23 cellular contexts compared by ENCODE assay signal in the genomic region with DNA sequence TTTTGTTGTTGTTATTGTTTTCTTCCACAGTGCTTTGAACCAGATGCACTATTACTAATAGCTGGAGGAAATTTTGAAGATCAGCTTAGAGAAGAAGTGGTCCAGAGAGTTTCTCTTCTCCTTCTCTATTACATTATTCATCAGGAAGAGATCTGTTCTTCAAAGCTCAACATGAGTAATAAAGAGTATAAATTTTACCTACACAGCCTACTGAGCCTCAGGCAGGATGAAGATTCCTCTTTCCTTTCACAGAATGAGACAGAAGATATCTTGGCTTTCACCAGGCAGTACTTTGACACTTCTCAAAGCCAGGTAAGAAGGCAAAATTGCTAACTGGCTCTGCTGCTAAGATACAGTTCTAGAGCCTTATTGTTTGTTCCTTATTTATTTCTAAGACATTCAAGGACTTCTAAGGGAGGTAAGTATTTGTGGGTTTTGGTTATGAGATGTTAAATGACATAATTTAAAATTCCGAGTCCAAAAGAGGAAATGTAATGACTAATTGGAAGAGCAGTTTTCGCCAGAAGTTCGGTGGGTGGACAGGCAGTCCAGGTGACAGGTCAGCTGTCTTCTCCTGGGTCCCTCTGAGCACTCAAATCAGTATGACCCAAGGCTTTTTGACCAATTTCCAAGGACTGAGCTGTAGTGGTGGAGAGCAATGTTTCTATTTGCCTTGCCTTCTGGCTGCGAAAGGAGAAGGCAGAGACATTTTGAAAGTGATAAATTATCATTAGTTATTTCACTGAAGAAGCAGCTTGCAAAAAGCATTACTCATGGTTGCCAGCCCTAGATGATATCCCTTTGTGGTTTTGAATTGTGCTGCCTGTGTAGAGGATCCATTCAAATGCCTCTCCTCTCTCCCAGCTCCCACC. TPM values are rescaled to one million over a fixed set of nuclear protein-coding genes. Genes with fewer than 3 reads are reported as not detected.
A peak's percentile ranks its signal among the peaks of the same experiment; 100 is the strongest.
DNase-seq lines count a peak whose midpoint lies in the region; ATAC-seq and TF ChIP-seq lines count a peak whose summit lies in the region.
"Had no signal": no experiment of that assay in that cellular context is flagged by ENCODE, and none has a peak within 500 bp of the region (broad histone marks: within the 10 kb centered on the region; RNA-seq: fewer than 3 reads in every experiment).

No MANE protein-coding gene starts in this region.

- H2AFZ ChIP-seq in OCI-LY3 (ENCODE audit: low read depth, low read length) (no peak overlapping the region), osteoblast (ENCODE audit: low read length) (no peak overlapping the region)

- H3K4me1 ChIP-seq in OCI-LY3 (ENCODE audit: low read length) (peaks cover 33% of the 10 kb centered on the region), osteoblast (ENCODE audit: insufficient read depth, low read length) (peaks cover 8% of the 10 kb centered on the region)
- H3K4me1 ChIP-seq: BLaER1 treated with 17β-estradiol and CSF1 and Interleukin-3, amounts not matched to agents 10 nM and 100 nM; SJSA1 had no signal

- H3K4me3 Mint-ChIP-seq in activated T-cell treated with anti-CD3 and anti-CD28 coated beads, Interleukin-2, amount 50 U/mL, for 72 hours: no peak overlapping the region
- H3K4me3 Mint-ChIP-seq: activated naive CD8-positive, alpha-beta T cell treated with anti-CD3 and anti-CD28 coated beads, Interleukin-2, amount 10 ng/mL, durations not matched to agents 7 days and 5 days; activated T-cell treated with anti-CD3 and anti-CD28 coated beads, Interleukin-2, amount 50 U/mL, for 4 hours; immature natural killer cell; memory B cell had no signal

- H3K4me2 ChIP-seq in OCI-LY3 (ENCODE audit: low read length): peak overlapping the region; percentile 82
- H3K4me2 ChIP-seq in osteoblast (ENCODE audit: insufficient read depth, low read length): peak overlapping the region; percentile 59
- H3K4me2 ChIP-seq: BLaER1 treated with 17β-estradiol and CSF1 and Interleukin-3, amounts not matched to agents 10 nM and 100 nM had no signal

- H3K79me2 ChIP-seq in OCI-LY3 (ENCODE audit: low read length) (no peaks in the 10 kb centered on the region), osteoblast (ENCODE audit: insufficient read depth, low read length) (no peaks in the 10 kb centered on the region)

- H3K9me3 ChIP-seq in OCI-LY3 (ENCODE audit: insufficient read depth, low read length) (peaks cover 16% of the 10 kb centered on the region; the same call in 1 of the 2 replicates), osteoblast (ENCODE audit: low read depth, low read length) (no peaks in the 10 kb centered on the region)
- H3K9me3 ChIP-seq: SJSA1, thoracic aorta had no signal

- no peaks in the 10 kb centered on the region for H3K36me3 Mint-ChIP-seq in activated T-cell treated with anti-CD3 and anti-CD28 coated beads, Interleukin-2, amount 50 U/mL, for 72 hours (ENCODE audit: insufficient read depth in 2 of 2)
- H3K36me3 Mint-ChIP-seq: activated naive CD8-positive, alpha-beta T cell treated with anti-CD3 and anti-CD28 coated beads, Interleukin-2, amount 10 ng/mL, durations not matched to agents 7 days and 5 days; immature natural killer cell; memory B cell had no signal

- no peaks in the 10 kb centered on the region for H4K20me1 ChIP-seq in OCI-LY3 (ENCODE audit: insufficient read depth, low read length)
- H4K20me1 ChIP-seq in osteoblast (ENCODE audit: insufficient read depth, low read length): no peaks in the 10 kb centered on the region
- H4K20me1 ChIP-seq: BLaER1 treated with 17β-estradiol and CSF1 and Interleukin-3, amounts not matched to agents 10 nM and 100 nM had no signal

- H3K27me3 Mint-ChIP-seq in activated T-cell treated with anti-CD3 and anti-CD28 coated beads, Interleukin-2, amount 50 U/mL, for 72 hours (ENCODE audit: low read depth): peaks cover 6% of the 10 kb centered on the region
- H3K27me3 Mint-ChIP-seq: activated naive CD8-positive, alpha-beta T cell treated with anti-CD3 and anti-CD28 coated beads, Interleukin-2, amount 10 ng/mL, durations not matched to agents 7 days and 5 days; memory B cell had no signal

- H3K27ac Mint-ChIP-seq in activated T-cell treated with anti-CD3 and anti-CD28 coated beads, Interleukin-2, amount 50 U/mL, for 72 hours: no peak overlapping the region
- H3K27ac Mint-ChIP-seq: activated naive CD8-positive, alpha-beta T cell treated with anti-CD3 and anti-CD28 coated beads, Interleukin-2, amount 10 ng/mL, durations not matched to agents 7 days and 5 days; immature natural killer cell; memory B cell had no signal

- ATAC-seq in HG02759 (IDR thresholded peaks at IDR 0.05; ENCODE audit: unreplicated experiment): no peak
- ATAC-seq in activated T-cell treated with anti-CD3 and anti-CD28 coated beads, Interleukin-2, amount 50 U/mL, for 72 hours (replicated peaks in 1 of 2): no peak
- ATAC-seq: activated T-cell treated with anti-CD3 and anti-CD28 coated beads, Interleukin-2, amount 50 U/mL, for 4 hours; HCT116; K562 had no signal

- H3K9ac ChIP-seq in OCI-LY3 (ENCODE audit: low read length): peak overlapping the region; percentile 45
- H3K9ac ChIP-seq: BLaER1 treated with 17β-estradiol and CSF1 and Interleukin-3, amounts not matched to agents 10 nM and 100 nM had no signal

- peaks cover 11% of the 10 kb centered on the region for H3K36me3 ChIP-seq in OCI-LY3 (replicated peaks; ENCODE audit: low read depth, low read length)
- H3K36me3 ChIP-seq in osteoblast (ENCODE audit: insufficient read depth, low read length): no peaks in the 10 kb centered on the region
- H3K36me3 ChIP-seq: BLaER1 treated with 17β-estradiol and CSF1 and Interleukin-3, amounts not matched to agents 10 nM and 100 nM; SJSA1; thoracic aorta had no signal

- peak overlapping the region; percentile 55 for H3K4me3 ChIP-seq in OCI-LY3 (ENCODE audit: low read length)
- no peak overlapping the region for H3K4me3 ChIP-seq in cardiac fibroblast (replicated peaks in 1 of 2; ENCODE audit: low read depth in 2 of 2, low read length in 2 of 2)
- no peak overlapping the region for H3K4me3 ChIP-seq in osteoblast (ENCODE audit: insufficient read depth, low read length)
- H3K4me3 ChIP-seq: BLaER1 treated with 17β-estradiol and CSF1 and Interleukin-3, amounts not matched to agents 10 nM and 100 nM; K562; SJSA1; thoracic aorta had no signal

- DNase-seq in GM04504 (ENCODE audit: low read depth) (peak; percentile 26), cardiac fibroblast (ENCODE audit: low read depth in 2 of 2) (peak; percentile 29 to 36), osteoblast (ENCODE audit: insufficient read length, low spot score, missing footprints) (no peak), NCI-H1694 (lab: John Stamatoyannopoulos, UW) (no peak)
- DNase-seq in stimulated activated naive CD4-positive, alpha-beta T cell treated with Interleukin-2 at 50 U/mL for 16 hours (lab: John Stamatoyannopoulos, UW): no peak
- no peak for DNase-seq in activated T-cell treated with anti-CD3 and anti-CD28 coated beads, Interleukin-2, amount 50 U/mL, for 72 hours
- DNase-seq: activated naive CD8-positive, alpha-beta T cell treated with anti-CD3 and anti-CD28 coated beads, Interleukin-2, amount 10 ng/mL, durations not matched to agents 7 days and 5 days; activated T-cell treated with anti-CD3 and anti-CD28 coated beads, Interleukin-2, amount 50 U/mL, for 4 hours; DMS79; glutamatergic neuron; immature natural killer cell; NCI-H1105; NK-92 treated with Interleukin-12 subunit alpha and Interleukin-12 subunit beta, amount 100 ng/mL, for 24 hours; retina had no signal

- TF ChIP-seq CTCF in OCI-LY3 (IDR thresholded peaks at IDR 0.05; ENCODE audit: low read depth, low read length) (no peak), cardiac fibroblast (IDR thresholded peaks at IDR 0.05; ENCODE audit: low read depth, low read length) (no peak), osteoblast (IDR thresholded peaks at IDR 0.05; ENCODE audit: extremely low read depth, low read depth, low read length) (no peak)

- H3K27me3 ChIP-seq in OCI-LY3 (ENCODE audit: low read depth, low read length) (no peaks in the 10 kb centered on the region), osteoblast (ENCODE audit: insufficient read depth, low read length) (no peaks in the 10 kb centered on the region)
- H3K27me3 ChIP-seq: BLaER1 treated with 17β-estradiol and CSF1 and Interleukin-3, amounts not matched to agents 10 nM and 100 nM; SJSA1 had no signal

- H3K4me1 Mint-ChIP-seq in activated T-cell treated with anti-CD3 and anti-CD28 coated beads, Interleukin-2, amount 50 U/mL, for 72 hours (ENCODE audit: low read depth): no peaks in the 10 kb centered on the region
- H3K4me1 Mint-ChIP-seq: activated naive CD8-positive, alpha-beta T cell treated with anti-CD3 and anti-CD28 coated beads, Interleukin-2, amount 10 ng/mL, durations not matched to agents 7 days and 5 days; immature natural killer cell; memory B cell had no signal

- H3K27ac ChIP-seq in OCI-LY3 (ENCODE audit: low read length) (peak overlapping the region; percentile 91), osteoblast (ENCODE audit: low read depth, low read length) (no peak overlapping the region)
- H3K27ac ChIP-seq: BLaER1 treated with 17β-estradiol and CSF1 and Interleukin-3, amounts not matched to agents 10 nM and 100 nM; SJSA1; thoracic aorta had no signal

- peaks cover 3 to 6% of the 10 kb centered on the region in 2 donors for H3K9me3 Mint-ChIP-seq in activated T-cell treated with anti-CD3 and anti-CD28 coated beads, Interleukin-2, amount 50 U/mL, for 72 hours
- H3K9me3 Mint-ChIP-seq: activated naive CD8-positive, alpha-beta T cell treated with anti-CD3 and anti-CD28 coated beads, Interleukin-2, amount 10 ng/mL, durations not matched to agents 7 days and 5 days had no signal

RNA-seq across cellular contexts. Expression of a gene that starts 10.1 kb away (rescaled TPM):
- total RNA-seq in osteoblast: not detected in 2 replicates
- total RNA-seq in activated T-cell treated with anti-CD3 and anti-CD28 coated beads, Interleukin-2, amount 50 U/mL, for 72 hours: not detected
- total RNA-seq: activated naive CD8-positive, alpha-beta T cell treated with anti-CD3 and anti-CD28 coated beads, Interleukin-2, amount 10 ng/mL, durations not matched to agents 7 days and 5 days; activated T-cell treated with anti-CD3 and anti-CD28 coated beads, Interleukin-2, amount 50 U/mL, for 4 hours; chondrocyte; K562; SJSA1 had no signal

Comparison
In these comparisons a context has a peak if more than half of its experiments do, and no peak if none do; other contexts are left out.
1. DNase-seq: peak in GM04504 (single experiment) and cardiac fibroblast (2 of 2); none in osteoblast (single experiment), stimulated activated naive CD4-positive, alpha-beta T cell treated with Interleukin-2 at 50 U/mL for 16 hours (single experiment), activated T-cell treated with anti-CD3 and anti-CD28 coated beads, Interleukin-2, amount 50 U/mL, for 72 hours (0 of 2) and NCI-H1694 (single experiment).